In the genomic region with DNA sequence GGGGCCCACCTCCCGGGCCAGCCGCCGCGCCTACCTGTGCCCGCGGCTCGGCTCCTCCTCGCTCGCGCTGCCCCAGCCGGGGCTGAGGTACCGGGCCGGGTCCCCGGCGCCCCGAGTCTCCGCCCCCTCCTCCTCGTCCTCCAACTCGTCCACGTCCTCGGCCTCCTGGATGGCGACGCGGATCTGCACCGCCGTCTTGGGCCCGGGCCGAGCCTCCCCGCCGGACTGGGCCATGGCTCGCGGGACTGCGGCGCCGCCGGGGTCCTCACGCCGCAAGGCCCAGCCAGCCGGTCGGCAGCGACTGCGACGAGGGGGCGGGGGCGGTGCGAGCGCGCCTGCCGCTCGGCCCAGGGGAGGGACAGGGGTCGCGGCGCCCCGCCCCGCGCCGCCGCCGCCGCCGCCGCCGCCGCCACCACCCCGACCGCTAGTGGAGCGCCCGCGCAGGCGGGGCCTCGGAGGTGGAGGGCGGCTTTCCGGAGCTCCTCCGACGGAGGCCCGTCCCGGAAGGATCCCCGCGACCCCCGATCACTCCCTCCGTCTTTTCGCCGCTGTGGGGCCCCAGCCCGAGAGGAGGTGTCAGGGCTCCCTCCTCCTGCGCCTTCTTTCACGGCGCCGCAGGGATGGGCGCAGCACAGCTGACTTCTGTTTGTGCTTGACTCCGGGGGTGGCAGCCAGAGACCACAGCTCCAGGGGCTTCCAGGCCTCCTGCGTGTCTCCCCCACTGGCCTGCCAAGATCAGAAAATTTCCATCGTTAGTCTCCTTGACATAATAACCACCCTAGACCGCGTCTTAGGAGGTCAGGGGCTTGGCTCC, we compare ENCODE assay signal across 8 cellular contexts. TPM values are rescaled to one million over a fixed set of nuclear protein-coding genes. Genes with fewer than 3 reads are reported as not detected.
DNase-seq lines count a peak whose midpoint lies in the region; ATAC-seq and TF ChIP-seq lines count a peak whose summit lies in the region.

A gene (minus strand): TSS at position 303 of the 814 bp plus-strand sequence. CDS start 69 bp downstream, at position 234.

- peak within 1 kb of the TSS; percentile 92 for H2AK9ac ChIP-seq in IMR-90 (replicated peaks; ENCODE audit: low read depth, low read length, poor library complexity)

- peak within 1 kb of the TSS; percentile 94 for H3K4me3 Mint-ChIP-seq in Caco-2 (ENCODE audit: unreplicated experiment)

- peaks cover 9% of the 10 kb centered on the region for H3K4me1 Mint-ChIP-seq in Caco-2 (ENCODE audit: low read depth, unreplicated experiment)

- POLR2A ChIA-PET in Caco-2 (lab: Charles Lee) (no interaction called here), IMR-90 (lab: Charles Lee; ENCODE audit: unreplicated experiment) (interaction anchor here (0.6 kb wide), 1 partner anchor 30 kb away, joined by 4 read pairs; no protein-coding TSS in a partner anchor)

- H3K27ac Mint-ChIP-seq in Caco-2 (ENCODE audit: unreplicated experiment): peak within 1 kb of the TSS; percentile 76

- peak; percentile 7; the same call in 1 of the 2 replicates for TF ChIP-seq POLR2A in IMR-90 (IDR thresholded peaks at IDR 0.05; ENCODE audit: low read depth, low read length)

- H3K4me1 ChIP-seq in Caco-2 (no peaks in the 10 kb centered on the region), IMR-90 (ENCODE audit: control insufficient read depth, insufficient read depth, low read length) (peaks cover 23% of the 10 kb centered on the region), fibroblast of lung (ENCODE audit: control insufficient read depth, extremely low read depth, insufficient read depth, low read length) (peaks cover 29% of the 10 kb centered on the region), tibial artery (peaks cover 0 to 60% (median 49%) of the 10 kb centered on the region in 4 donors)

- H3K9ac ChIP-seq in IMR-90 (ENCODE audit: low read depth, low read length) (peak within 1 kb of the TSS; percentile 97), fibroblast of lung (ENCODE audit: insufficient read depth, low read length) (peak within 1 kb of the TSS; percentile 90)

- peak within 1 kb of the TSS; percentile 91 for H3K18ac ChIP-seq in IMR-90 (ENCODE audit: low read depth, low read length)

- no peaks in the 10 kb centered on the region for H3K9me3 Mint-ChIP-seq in Caco-2 (ENCODE audit: unreplicated experiment)

- H4K91ac ChIP-seq in IMR-90 (ENCODE audit: insufficient read depth, low read depth, low read length): peak within 1 kb of the TSS; percentile 90

- CTCF ChIA-PET in Caco-2 (lab: Charles Lee) (interaction anchor here (0.8 to 1.6 kb wide), 4 partner anchors 8 to 39 kb away, joined by 3 to 7 read pairs (median 4); a partner anchor contains a TSS), IMR-90 (lab: Yijun Ruan, JAX) (interaction anchor here (1.0 to 1.6 kb wide), 2 partner anchors 21 to 29 kb away, joined by 4 to 6 read pairs; no protein-coding TSS in a partner anchor)

- BruUV-seq in Caco-2 (replicated peaks; lab: Mats Ljungman, UMichigan): no TSS peak
- BruUV-seq in IMR-90 (replicated peaks; lab: Mats Ljungman, UMichigan): no TSS peak

- no peak for TF ChIP-seq RAD21 in IMR-90 (IDR thresholded peaks at IDR 0.05; ENCODE audit: low read length)

- peak within 1 kb of the TSS; percentile 87 for H2BK120ac ChIP-seq in IMR-90 (ENCODE audit: low read depth, low read length)

- peaks cover 13 to 43% of the 10 kb centered on the region in 2 experiments for H3K79me1 ChIP-seq in IMR-90 (ENCODE audit: low read depth in 1 of 2, low read length in 2 of 2)

- H3K9me3 ChIP-seq in Caco-2 (no peaks in the 10 kb centered on the region), IMR-90 (ENCODE audit: control insufficient read depth, insufficient read depth, low read length) (no peaks in the 10 kb centered on the region), fibroblast of lung (ENCODE audit: control insufficient read depth, insufficient read depth, low read depth, low read length) (no peaks in the 10 kb centered on the region), tibial artery (no peaks in the 10 kb centered on the region)

- H3K9me1 ChIP-seq in IMR-90 (ENCODE audit: insufficient read depth, low read length): peaks cover 12% of the 10 kb centered on the region

- ATAC-seq in IMR-90 (ENCODE audit: low read depth) (peak; percentile 77), HG03571 (IDR thresholded peaks at IDR 0.05; ENCODE audit: unreplicated experiment) (no peak)

- H2BK20ac ChIP-seq in IMR-90 (ENCODE audit: low read depth, low read length): peak within 1 kb of the TSS; percentile 48

- dilution Hi-C loops in IMR-90 (cut with HindIII; ENCODE audit: low sequenced_read_pairs, unreplicated experiment): no loop called here

- H2AFZ ChIP-seq in IMR-90 (replicated peaks; ENCODE audit: low read length, poor library complexity): peak within 1 kb of the TSS; percentile 92
- H2AFZ ChIP-seq in fibroblast of lung (ENCODE audit: low read length): peak within 1 kb of the TSS; percentile 1

- H3K56ac ChIP-seq in IMR-90 (ENCODE audit: extremely low read depth, insufficient read depth, low read length): peak within 1 kb of the TSS; percentile 74

- no peaks in the 10 kb centered on the region for H3K27me3 Mint-ChIP-seq in Caco-2 (ENCODE audit: insufficient read depth, unreplicated experiment)

- intact Hi-C loops in Caco-2 (cut with micrococcal nuclease; ENCODE audit: unreplicated experiment) (loop anchor here (1.0 kb wide), 2 partner anchors 21 to 29 kb away; no protein-coding TSS in a partner anchor), IMR-90 (cut with micrococcal nuclease) (no loop called here), tibial artery (cut with DNase I; ENCODE audit: low total_unique reads) (no loop called here)

- DNase-seq in Caco-2: peak; percentile 58 to 80
- peak; percentile 36 for DNase-seq in IMR-90
- peak; percentile 60 for DNase-seq in activated CD8-positive, alpha-beta memory T cell treated with anti-CD3 and anti-CD28 coated beads, Interleukin-2, amount 50 U/mL, for 48 hours
- DNase-seq in fibroblast of lung (ENCODE audit: low read depth in 2 of 2): peak; percentile 37 to 49
- peak; percentile 61 for DNase-seq in myocyte (ENCODE audit: low read depth)
- DNase-seq in tibial artery: peak; percentile 49 to 84
- no peak for DNase-seq in effector CD8-positive, alpha-beta T cell (lab: John Stamatoyannopoulos, UW)

- peak within 1 kb of the TSS; percentile 99 for H3K27ac ChIP-seq in IMR-90 (ENCODE audit: insufficient read depth, low read length)
- peak within 1 kb of the TSS; percentile 90 for H3K27ac ChIP-seq in fibroblast of lung (ENCODE audit: insufficient read depth, low read length)
- peak within 1 kb of the TSS; percentile 86 to 90 for H3K27ac ChIP-seq in tibial artery

- peak within 1 kb of the TSS; percentile 95 for H3K14ac ChIP-seq in IMR-90 (replicated peaks; ENCODE audit: low read depth, low read length)

- no peak for TF ChIP-seq CTCF in Caco-2 (IDR thresholded peaks at IDR 0.05; ENCODE audit: insufficient read depth in 1 of 2, low read depth in 1 of 2, low read length in 1 of 2, severe bottlenecking in 1 of 2, unreplicated experiment in 1 of 2)
- TF ChIP-seq CTCF in IMR-90 (conservative IDR thresholded peaks at IDR 0.05; ENCODE audit: low read depth, low read length): no peak
- TF ChIP-seq CTCF in fibroblast of lung (conservative IDR thresholded peaks at IDR 0.05 in 1 of 2, IDR thresholded peaks at IDR 0.05 in 1 of 2; ENCODE audit: low read depth in 1 of 2, low read length in 2 of 2): no peak
- peak in 1 of 2 experiments; percentile 8 for TF ChIP-seq CTCF in tibial artery (IDR thresholded peaks at IDR 0.05)

- H3K4me3 ChIP-seq in Caco-2 (ENCODE audit: low read depth, low read length) (peak within 1 kb of the TSS; percentile 81), IMR-90 (ENCODE audit: insufficient read depth, low read depth, low read length) (peak within 1 kb of the TSS; percentile 95), fibroblast of lung (replicated peaks in 1 of 4; ENCODE audit: control extremely low read depth in 1 of 4, insufficient read depth in 1 of 4, low read depth in 3 of 4, low read length in 4 of 4) (peak within 1 kb of the TSS; percentile 60 to 97 (median 88)), tibial artery (peak within 1 kb of the TSS; percentile 78 to 84)

- peak within 1 kb of the TSS; percentile 81; the same call in 2 of the 3 replicates for H2BK15ac ChIP-seq in IMR-90 (ENCODE audit: low read depth, low read length)

- peaks cover 46% of the 10 kb centered on the region for H3K79me2 ChIP-seq in fibroblast of lung (ENCODE audit: control insufficient read depth, insufficient read depth, low read length)

- H3K36me3 ChIP-seq in Caco-2 (ENCODE audit: control insufficient read depth, insufficient read depth, low read length) (no peaks in the 10 kb centered on the region; the same call in 1 of the 2 replicates), IMR-90 (ENCODE audit: control insufficient read depth, insufficient read depth, low read length) (peaks cover 8% of the 10 kb centered on the region), fibroblast of lung (ENCODE audit: control insufficient read depth, insufficient read depth, low read length) (peaks cover 5% of the 10 kb centered on the region), tibial artery (peaks cover 0 to 9% (median 8%) of the 10 kb centered on the region in 3 donors)

- H2AK5ac ChIP-seq in IMR-90 (ENCODE audit: low read depth, low read length): peak within 1 kb of the TSS; percentile 97

- peak within 1 kb of the TSS; percentile 96 for H3K4ac ChIP-seq in IMR-90 (ENCODE audit: low read depth, low read length)

- H3K27me3 ChIP-seq in Caco-2 (replicated peaks; ENCODE audit: control insufficient read depth, insufficient read depth, low read length) (no peaks in the 10 kb centered on the region; the same call in 1 of the 2 replicates), IMR-90 (ENCODE audit: control insufficient read depth, insufficient read depth, low read length) (no peaks in the 10 kb centered on the region), fibroblast of lung (ENCODE audit: control insufficient read depth, insufficient read depth, low read length) (no peaks in the 10 kb centered on the region), tibial artery (no peaks in the 10 kb centered on the region)

- H2BK5ac ChIP-seq in IMR-90 (ENCODE audit: low read depth, low read length, poor library complexity, severe bottlenecking): peak within 1 kb of the TSS; percentile 95

- peak within 1 kb of the TSS; percentile 73 to 91 for H4K8ac ChIP-seq in IMR-90 (ENCODE audit: low read depth in 2 of 2, low read length in 2 of 2)

- H3K23ac ChIP-seq in IMR-90 (ENCODE audit: low read depth, low read length): peak within 1 kb of the TSS; percentile 93

- in situ Hi-C loops in IMR-90 (cut with MboI; ENCODE audit: low sequenced_read_pairs): no loop called here

- whole genome bisulfite sequencing in IMR-90 (ENCODE audit: extremely low coverage in 2 of 2, insufficient read length in 1 of 2), 2 experiments: 0% methylated on average over 5 of the region's 94 CpGs; no CpG with 5 or more reads in 1 of the 2 experiments

- peak within 1 kb of the TSS; percentile 96 for H4K5ac ChIP-seq in IMR-90 (ENCODE audit: low read depth, low read length)

- H3K4me2 ChIP-seq in IMR-90 (ENCODE audit: low read depth, low read length) (peak within 1 kb of the TSS; percentile 95), fibroblast of lung (ENCODE audit: extremely low read depth, insufficient read depth, low read length) (peak within 1 kb of the TSS; percentile 95)

- H4K20me1 ChIP-seq in IMR-90 (ENCODE audit: insufficient read depth, low read length) (peaks cover 22% of the 10 kb centered on the region), fibroblast of lung (ENCODE audit: control insufficient read depth, extremely low read depth, insufficient read depth, low read length) (no peaks in the 10 kb centered on the region)

- H3K36me3 Mint-ChIP-seq in Caco-2 (ENCODE audit: insufficient read depth, unreplicated experiment): no peaks in the 10 kb centered on the region

RNA-seq across cellular contexts. Expression of the gene that starts here (rescaled TPM):
- total RNA-seq in Caco-2 (2022) (19.7 and 19.8 TPM in 2 replicates), IMR-90 (2012; rRNA removed) (36.4 and 78.3 TPM in 2 replicates), fibroblast of lung (72.9 and 108 TPM in 2 replicates), myocyte (20.6 and 44.4 TPM in 2 replicates)
- polyA plus RNA-seq in IMR-90 (2012; rRNA removed) (135 and 146 TPM in 2 replicates), fibroblast of lung (160 and 273 TPM in 2 replicates)
- 160 and 262 TPM in 2 replicates for polyA plus RNA-seq in IMR-90 (2012; cell fraction: cytosol; rRNA removed)
- 56.0 and 108 TPM in 2 replicates for polyA plus RNA-seq in IMR-90 (2012; cell fraction: nucleus; rRNA removed; ENCODE audit: low replicate concordance)
- polyA plus RNA-seq in fibroblast of lung (2012): 189 and 329 TPM in 2 replicates
- polyA minus RNA-seq in fibroblast of lung (ENCODE audit: low replicate concordance): 26.4 and 41.4 TPM in 2 replicates
- 118 TPM for polyA plus RNA-seq in myocyte (2012)
